In the genomic region with DNA sequence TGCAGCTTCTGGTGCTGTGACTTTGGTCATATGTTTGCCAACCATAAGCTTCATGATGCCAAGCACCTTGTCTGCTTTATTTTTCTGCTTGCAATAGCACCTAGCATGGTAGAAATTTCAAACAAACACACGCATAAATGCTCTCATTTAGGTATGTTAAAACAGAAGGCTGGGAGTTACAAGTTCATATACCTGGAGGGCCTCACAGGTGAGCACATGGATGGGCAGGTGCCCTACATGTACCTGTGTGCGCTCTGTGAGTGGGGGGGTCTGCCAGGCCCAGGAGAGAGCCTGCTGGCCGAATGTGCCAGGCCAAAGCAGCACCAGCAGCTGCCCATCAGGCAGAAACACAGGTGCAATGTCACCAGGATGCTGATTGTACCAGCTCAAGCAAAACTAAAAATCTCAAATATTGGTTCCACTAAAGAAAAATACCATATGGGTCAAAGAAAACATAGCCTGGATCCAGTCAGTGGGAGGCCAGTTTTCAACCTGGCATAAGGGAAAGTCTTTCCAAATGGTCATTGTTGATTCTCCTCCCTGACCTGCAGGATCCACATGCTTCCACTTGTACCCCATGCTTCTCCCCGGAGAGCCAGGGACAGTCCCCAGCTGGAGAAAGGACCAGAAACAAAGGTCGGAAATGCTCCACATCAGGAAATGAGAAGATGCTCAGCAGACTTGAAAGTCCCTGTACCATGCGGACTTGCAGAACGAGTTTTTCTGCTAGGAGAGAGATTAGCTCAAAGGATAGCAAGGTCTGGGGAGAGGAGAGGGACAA, we compare ENCODE assay signal across 1 cellular context.
TF ChIP-seq lines count a peak whose summit lies in the region.

No MANE protein-coding gene starts in this region.

TF ChIP-seq in GM12878, 131 proteins besides CTCF, POLR2A, EP300 and RAD21:
- TF ChIP-seq BMI1 (IDR thresholded peaks at IDR 0.05; ENCODE audit: borderline replicate concordance) (no peak), ZZZ3 (IDR thresholded peaks at IDR 0.05; ENCODE audit: control insufficient read depth, insufficient read length, low read depth) (no peak), KAT2A (conservative IDR thresholded peaks at IDR 0.05; ENCODE audit: control insufficient read depth, low read depth, low read length) (no peak), NRF1 (conservative IDR thresholded peaks at IDR 0.05; ENCODE audit: low read depth, low read length) (no peak), NFXL1 (IDR thresholded peaks at IDR 0.05; ENCODE audit: borderline replicate concordance) (0 out of 2 replicates have a peak, but pooled peaks have one; percentile 46)
- TF ChIP-seq, protein P1, sequence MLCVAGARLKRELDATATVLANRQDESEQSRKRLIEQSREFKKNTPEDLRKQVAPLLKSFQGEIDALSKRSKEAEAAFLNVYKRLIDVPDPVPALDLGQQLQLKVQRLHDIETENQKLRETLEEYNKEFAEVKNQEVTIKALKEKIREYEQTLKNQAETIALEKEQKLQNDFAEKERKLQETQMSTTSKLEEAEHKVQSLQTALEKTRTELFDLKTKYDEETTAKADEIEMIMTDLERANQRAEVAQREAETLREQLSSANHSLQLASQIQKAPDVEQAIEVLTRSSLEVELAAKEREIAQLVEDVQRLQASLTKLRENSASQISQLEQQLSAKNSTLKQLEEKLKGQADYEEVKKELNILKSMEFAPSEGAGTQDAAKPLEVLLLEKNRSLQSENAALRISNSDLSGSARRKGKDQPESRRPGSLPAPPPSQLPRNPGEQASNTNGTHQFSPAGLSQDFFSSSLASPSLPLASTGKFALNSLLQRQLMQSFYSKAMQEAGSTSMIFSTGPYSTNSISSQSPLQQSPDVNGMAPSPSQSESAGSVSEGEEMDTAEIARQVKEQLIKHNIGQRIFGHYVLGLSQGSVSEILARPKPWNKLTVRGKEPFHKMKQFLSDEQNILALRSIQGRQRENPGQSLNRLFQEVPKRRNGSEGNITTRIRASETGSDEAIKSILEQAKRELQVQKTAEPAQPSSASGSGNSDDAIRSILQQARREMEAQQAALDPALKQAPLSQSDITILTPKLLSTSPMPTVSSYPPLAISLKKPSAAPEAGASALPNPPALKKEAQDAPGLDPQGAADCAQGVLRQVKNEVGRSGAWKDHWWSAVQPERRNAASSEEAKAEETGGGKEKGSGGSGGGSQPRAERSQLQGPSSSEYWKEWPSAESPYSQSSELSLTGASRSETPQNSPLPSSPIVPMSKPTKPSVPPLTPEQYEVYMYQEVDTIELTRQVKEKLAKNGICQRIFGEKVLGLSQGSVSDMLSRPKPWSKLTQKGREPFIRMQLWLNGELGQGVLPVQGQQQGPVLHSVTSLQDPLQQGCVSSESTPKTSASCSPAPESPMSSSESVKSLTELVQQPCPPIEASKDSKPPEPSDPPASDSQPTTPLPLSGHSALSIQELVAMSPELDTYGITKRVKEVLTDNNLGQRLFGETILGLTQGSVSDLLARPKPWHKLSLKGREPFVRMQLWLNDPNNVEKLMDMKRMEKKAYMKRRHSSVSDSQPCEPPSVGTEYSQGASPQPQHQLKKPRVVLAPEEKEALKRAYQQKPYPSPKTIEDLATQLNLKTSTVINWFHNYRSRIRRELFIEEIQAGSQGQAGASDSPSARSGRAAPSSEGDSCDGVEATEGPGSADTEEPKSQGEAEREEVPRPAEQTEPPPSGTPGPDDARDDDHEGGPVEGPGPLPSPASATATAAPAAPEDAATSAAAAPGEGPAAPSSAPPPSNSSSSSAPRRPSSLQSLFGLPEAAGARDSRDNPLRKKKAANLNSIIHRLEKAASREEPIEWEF (IDR thresholded peaks at IDR 0.05; ENCODE audit: insufficient replicate concordance, low read depth, low read length), result no peak
